Comparison of ENCODE assay signal across 9 cellular contexts in genomic region chr10:26755443-26755903, GRCh38. TPM values are rescaled to one million over a fixed set of nuclear protein-coding genes. Genes with fewer than 3 reads are reported as not detected.
DNase-seq lines count a peak whose midpoint lies in the region; ATAC-seq and TF ChIP-seq lines count a peak whose summit lies in the region.
"Had no signal": no experiment of that assay in that cellular context is flagged by ENCODE, and none has a peak within 500 bp of the region (broad histone marks: within the 10 kb centered on the region; RNA-seq: fewer than 3 reads in every experiment).

No MANE protein-coding gene starts in this region.

- H3K4me1 ChIP-seq in endodermal cell (ENCODE audit: control insufficient read depth, insufficient read depth, low read length): no peaks in the 10 kb centered on the region
- H3K4me1 ChIP-seq: right lobe of liver had no signal

- H3K4me1 Mint-ChIP-seq in endodermal cell (peaks cover 41% of the 10 kb centered on the region), type B pancreatic cell (ENCODE audit: unreplicated experiment) (peaks cover 12% of the 10 kb centered on the region)

- DNase-seq in MV-4-11 (lab: John Stamatoyannopoulos, UW) (peak; percentile 73), endodermal cell (peak; percentile 55), SKM-1 treated with dmso at 0.1 percent for 144 hours (lab: John Stamatoyannopoulos, UW; ENCODE audit: unreplicated experiment) (no peak), type B pancreatic cell (ENCODE audit: extremely low spot score, unreplicated experiment) (no peak), WERI-Rb-1 (no peak)
- DNase-seq in activated CD4-positive, CD25-positive, alpha-beta regulatory T cell (lab: John Stamatoyannopoulos, UW): no peak
- DNase-seq: right lobe of liver had no signal

- peak overlapping the region; percentile 24 for H3K4me3 Mint-ChIP-seq in endodermal cell
- no peak overlapping the region for H3K4me3 Mint-ChIP-seq in type B pancreatic cell

- H3K27me3 Mint-ChIP-seq in endodermal cell (ENCODE audit: insufficient read depth) (no peaks in the 10 kb centered on the region), type B pancreatic cell (no peaks in the 10 kb centered on the region)

- H3K36me3 Mint-ChIP-seq in endodermal cell (ENCODE audit: low read depth): peaks cover 13% of the 10 kb centered on the region
- H3K36me3 Mint-ChIP-seq in type B pancreatic cell: peaks cover 14% of the 10 kb centered on the region

- ATAC-seq in GM18517 (IDR thresholded peaks at IDR 0.05; ENCODE audit: unreplicated experiment) (peak; percentile 98), HG02571 (IDR thresholded peaks at IDR 0.05; ENCODE audit: unreplicated experiment) (peak; percentile 86)

- H3K27me3 ChIP-seq in endodermal cell (ENCODE audit: control insufficient read depth, insufficient read depth, low read length, poor library complexity, severe bottlenecking): no peaks in the 10 kb centered on the region
- no peaks in the 10 kb centered on the region for H3K27me3 ChIP-seq in WERI-Rb-1 (ENCODE audit: insufficient read depth, low read depth, severe bottlenecking)
- H3K27me3 ChIP-seq: right lobe of liver had no signal

- H3K9me3 ChIP-seq in endodermal cell (ENCODE audit: control insufficient read depth, low read length): no peaks in the 10 kb centered on the region
- H3K9me3 ChIP-seq in WERI-Rb-1 (ENCODE audit: severe bottlenecking): no peaks in the 10 kb centered on the region
- H3K9me3 ChIP-seq: right lobe of liver had no signal

- WGBS in endodermal cell (ENCODE audit: insufficient coverage in 1 of 2, insufficient read length in 1 of 2), 2 experiments: 49 to 78% methylated on average over 3 to 4 of the region's 4 CpGs

- H3K36me3 ChIP-seq in endodermal cell (ENCODE audit: control insufficient read depth, insufficient read depth, low read length): peaks cover 26% of the 10 kb centered on the region
- no peaks in the 10 kb centered on the region for H3K36me3 ChIP-seq in WERI-Rb-1
- H3K36me3 ChIP-seq: right lobe of liver had no signal

- H3K4me3 ChIP-seq in endodermal cell (ENCODE audit: low read length) (no peak overlapping the region), WERI-Rb-1 (ENCODE audit: low read depth, low read length) (no peak overlapping the region)
- H3K4me3 ChIP-seq: right lobe of liver had no signal

- H3K9ac ChIP-seq in endodermal cell (ENCODE audit: extremely low read depth, low read length, poor library complexity, severe bottlenecking): no peak overlapping the region

- TF ChIP-seq CTCF in endodermal cell (conservative IDR thresholded peaks at IDR 0.05): no peak
- no peak for TF ChIP-seq CTCF in type B pancreatic cell (conservative IDR thresholded peaks at IDR 0.05)
- TF ChIP-seq CTCF in WERI-Rb-1 (IDR thresholded peaks at IDR 0.05; ENCODE audit: low read depth, low read length): no peak

- H3K27ac ChIP-seq in endodermal cell (ENCODE audit: low read depth, low read length) (no peak overlapping the region), WERI-Rb-1 (no peak overlapping the region)
- H3K27ac ChIP-seq: right lobe of liver had no signal

- peak overlapping the region; percentile 85 for H3K27ac Mint-ChIP-seq in endodermal cell
- no peak overlapping the region for H3K27ac Mint-ChIP-seq in type B pancreatic cell

- H3K9me3 Mint-ChIP-seq in endodermal cell (no peaks in the 10 kb centered on the region), type B pancreatic cell (no peaks in the 10 kb centered on the region)

RNA-seq across cellular contexts. Expression of gene PDSS1, which starts 58.0 kb away (rescaled TPM):
- 10 to 100 TPM in 1 of 2 donors, 1 to 10 TPM in 1; 7.7 to 10.9 TPM for total RNA-seq in endodermal cell
- polyA plus RNA-seq in endodermal cell (2013, experiment 1 of 2): 15.3 TPM
- polyA plus RNA-seq in endodermal cell (2013, experiment 2 of 2): 15.9 TPM
- total RNA-seq in type B pancreatic cell (ENCODE audit: low replicate concordance): 13.6 and 14.1 TPM in 2 replicates

Comparison
In these comparisons a context has a peak if more than half of its experiments do, and no peak if none do; other contexts are left out.
1. DNase-seq: peak in MV-4-11 (single experiment) and endodermal cell (single experiment); none in SKM-1 treated with dmso at 0.1 percent for 144 hours (single experiment), type B pancreatic cell (single experiment), WERI-Rb-1 (single experiment) and activated CD4-positive, CD25-positive, alpha-beta regulatory T cell (0 of 4).